14 cellular contexts compared by ENCODE assay signal in genomic region chr5:97355775-97356174, GRCh38.
DNase-seq lines count a peak whose midpoint lies in the region; ATAC-seq and TF ChIP-seq lines count a peak whose summit lies in the region.
"Had no signal": no experiment of that assay in that cellular context is flagged by ENCODE, and none has a peak within 500 bp of the region (broad histone marks: within the 10 kb centered on the region; RNA-seq: fewer than 3 reads in every experiment).

No MANE protein-coding gene starts in this region.

- no peak overlapping the region for H3K4me3 ChIP-seq in gastroesophageal sphincter

- no peak for TF ChIP-seq POLR2A in gastroesophageal sphincter (IDR thresholded peaks at IDR 0.05)

- H3K9me3 ChIP-seq in gastroesophageal sphincter: peaks cover 0 to 23% (median 0%) of the 10 kb centered on the region in 3 donors

- DNase-seq in effector CD4-positive, alpha-beta T cell: no peak
- no peak for DNase-seq in hypothalamus (lab: John Stamatoyannopoulos, UW)
- no peak for DNase-seq in NCI-H82 treated with DMSO at 0.1 percent for 48 hours (lab: John Stamatoyannopoulos, UW; ENCODE audit: unreplicated experiment)
- DNase-seq: activated gamma-delta T cell, AML-193, GF-D8, left cardiac atrium, NCI-H1436 treated with DMSO at 0.1 percent for 48 hours had no signal

- 79 to 80% methylated on average over 1 to 4 of the region's 4 CpGs for WGBS in gastroesophageal sphincter (ENCODE audit: low coverage in 1 of 2), 2 donors

- TF ChIP-seq EP300 in gastroesophageal sphincter (IDR thresholded peaks at IDR 0.05): no peak

- H3K27me3 ChIP-seq in gastroesophageal sphincter: no peaks in the 10 kb centered on the region

- H3K4me1 ChIP-seq in gastroesophageal sphincter: no peaks in the 10 kb centered on the region

- no peak for TF ChIP-seq CTCF in gastroesophageal sphincter (IDR thresholded peaks at IDR 0.05)

- no peak overlapping the region for H3K27ac ChIP-seq in gastroesophageal sphincter

- ATAC-seq in GM18499 (IDR thresholded peaks at IDR 0.05; ENCODE audit: insufficient read depth, unreplicated experiment): peak; percentile 89
- ATAC-seq in GM19468 (IDR thresholded peaks at IDR 0.05; ENCODE audit: extremely low read depth, unreplicated experiment): peak; percentile 84
- peak; percentile 88 for ATAC-seq in HG02943 (IDR thresholded peaks at IDR 0.05; ENCODE audit: low read depth, unreplicated experiment)
- peak; percentile 95 for ATAC-seq in HG03575 (IDR thresholded peaks at IDR 0.05; ENCODE audit: extremely low read depth, insufficient number of reproducible peaks, low FRiP score, unreplicated experiment)
- ATAC-seq in gastroesophageal sphincter: no peak
- ATAC-seq: left cardiac atrium, Panc1 had no signal

- H3K36me3 ChIP-seq in gastroesophageal sphincter: no peaks in the 10 kb centered on the region
